24 cellular contexts compared by ENCODE assay signal in genomic region chr19:30111456-30111855, GRCh38.
A peak's percentile ranks its signal among the peaks of the same experiment; 100 is the strongest.
DNase-seq lines count a peak whose midpoint lies in the region; ATAC-seq, FAIRE-seq and TF ChIP-seq lines count a peak whose summit lies in the region.
"Had no signal": no experiment of that assay in that cellular context is flagged by ENCODE, and none has a peak within 500 bp of the region (broad histone marks: within the 10 kb centered on the region; RNA-seq: fewer than 3 reads in every experiment).

No MANE protein-coding gene starts in this region.

- H3K9me3 ChIP-seq in BE2C = no peaks in the 10 kb centered on the region
- no peaks in the 10 kb centered on the region for H3K9me3 ChIP-seq in kidney (ENCODE audit: control insufficient read depth in 1 of 2, low read length in 2 of 2)
- no peaks in the 10 kb centered on the region for H3K9me3 ChIP-seq in upper lobe of left lung
- no peaks in the 10 kb centered on the region for H3K9me3 ChIP-seq in smooth muscle cell (replicated peaks; ENCODE audit: low read depth)
- H3K9me3 ChIP-seq: MG63 had no signal

- TF ChIP-seq POLR2A in NB4 (IDR thresholded peaks at IDR 0.05; ENCODE audit: extremely low read depth, insufficient read length) (no peak), upper lobe of left lung (IDR thresholded peaks at IDR 0.05) (no peak)

- H3K4me3 ChIP-seq in BE2C (ENCODE audit: low read depth, low read length) (peak overlapping the region; percentile 31; the same call in 1 of the 2 replicates), NB4 (ENCODE audit: low read depth, low read length) (no peak overlapping the region), kidney (ENCODE audit: low read length in 2 of 2) (no peak overlapping the region), upper lobe of left lung (no peak overlapping the region), smooth muscle cell (no peak overlapping the region)
- H3K4me3 ChIP-seq: K562, MG63 had no signal

- H3K4me1 ChIP-seq in BE2C (peaks cover 3% of the 10 kb centered on the region; the same call in 1 of the 2 replicates), kidney (ENCODE audit: control insufficient read depth in 1 of 2, insufficient read depth in 1 of 2, low read depth in 1 of 2, low read length in 2 of 2) (no peaks in the 10 kb centered on the region), upper lobe of left lung (no peaks in the 10 kb centered on the region), smooth muscle cell (ENCODE audit: low read depth) (no peaks in the 10 kb centered on the region)

- intact Hi-C loops in kidney (cut with DNase I) = no loop called here

- no peak for FAIRE-seq in kidney (lab: Jason Lieb, UNC)
- FAIRE-seq: GM19239, HepG2, K562 had no signal

- DNase-seq in BE2C = peak; percentile 27
- DNase-seq in NB4 (ENCODE audit: low read depth) = peak; percentile 3
- peak; percentile 24 for DNase-seq in kidney
- DNase-seq in upper lobe of left lung = no peak
- no peak for DNase-seq in smooth muscle cell (lab: John Stamatoyannopoulos, UW; ENCODE audit: unreplicated experiment)
- DNase-seq: C1 segment of cervical spinal cord; CD8-positive, alpha-beta T cell; GDM1; H7; HFFc6; MG63; NCI-H1092; NCI-H1436; NCI-H187 treated with DMSO at 0.1 percent for 48 hours; NCI-H510A; NCI-H774; NK-92 treated with Interleukin-12 subunit alpha and Interleukin-12 subunit beta, amount 100 ng/mL, for 24 hours; SIG-M5 had no signal

- TF ChIP-seq EP300 in upper lobe of left lung (IDR thresholded peaks at IDR 0.05) = no peak

- no peaks in the 10 kb centered on the region for H4K20me1 ChIP-seq in smooth muscle cell (ENCODE audit: low read depth)

- ATAC-seq in upper lobe of left lung (ENCODE audit: low FRiP score in 2 of 2) (peak; percentile 18 to 58), GM19328 (IDR thresholded peaks at IDR 0.05; ENCODE audit: unreplicated experiment) (no peak), HG02852 (IDR thresholded peaks at IDR 0.05; ENCODE audit: unreplicated experiment) (no peak)
- ATAC-seq: CD8-positive, alpha-beta T cell; HepG2; K562 had no signal

- H3K9ac ChIP-seq in kidney (ENCODE audit: low read length in 2 of 2) (no peak overlapping the region), smooth muscle cell (ENCODE audit: low read depth) (no peak overlapping the region)

- no peaks in the 10 kb centered on the region for H3K27me3 ChIP-seq in BE2C
- H3K27me3 ChIP-seq in upper lobe of left lung = no peaks in the 10 kb centered on the region
- H3K27me3 ChIP-seq in smooth muscle cell (ENCODE audit: low read depth) = no peaks in the 10 kb centered on the region
- H3K27me3 ChIP-seq: MG63 had no signal

- no peaks in the 10 kb centered on the region for H3F3A ChIP-seq in smooth muscle cell (ENCODE audit: low read depth)

- H2AFZ ChIP-seq in smooth muscle cell (ENCODE audit: low read depth) = no peak overlapping the region

- TF ChIP-seq CTCF in BE2C (IDR thresholded peaks at IDR 0.05; ENCODE audit: low read depth, low read length) (no peak), NB4 (IDR thresholded peaks at IDR 0.05; ENCODE audit: low read depth, low read length) (no peak), kidney (IDR thresholded peaks at IDR 0.05; ENCODE audit: borderline replicate concordance, extremely low read depth, insufficient read depth) (no peak), upper lobe of left lung (IDR thresholded peaks at IDR 0.05) (no peak), smooth muscle cell (IDR thresholded peaks at IDR 0.05; ENCODE audit: borderline replicate concordance, insufficient read depth, poor library complexity, severe bottlenecking) (no peak)

- H3K27ac ChIP-seq in kidney (ENCODE audit: low read depth in 2 of 2, low read length in 2 of 2) (no peak overlapping the region), upper lobe of left lung (no peak overlapping the region), smooth muscle cell (ENCODE audit: low read depth) (no peak overlapping the region)
- H3K27ac ChIP-seq: HL-60 had no signal

- H3K36me3 ChIP-seq in BE2C = no peaks in the 10 kb centered on the region
- H3K36me3 ChIP-seq in kidney (ENCODE audit: control insufficient read depth in 1 of 2, insufficient read depth in 2 of 2, low read length in 2 of 2) = no peaks in the 10 kb centered on the region
- H3K36me3 ChIP-seq in upper lobe of left lung = no peaks in the 10 kb centered on the region
- no peaks in the 10 kb centered on the region for H3K36me3 ChIP-seq in smooth muscle cell (ENCODE audit: low read depth)
- H3K36me3 ChIP-seq: MG63 had no signal

- H3K4me2 ChIP-seq in smooth muscle cell = no peak overlapping the region

- H3K79me2 ChIP-seq in smooth muscle cell (ENCODE audit: low read depth) = no peaks in the 10 kb centered on the region

- 78 to 87% methylated on average over 13 to 16 of the region's 16 CpGs for WGBS in upper lobe of left lung, 2 donors
- 93% methylated on average over 16 of the region's 16 CpGs for WGBS in smooth muscle cell (ENCODE audit: low lambda C conversion rate)

Comparison
In these comparisons a context has a peak if more than half of its experiments do, and no peak if none do; other contexts are left out.
1. DNase-seq: peak in BE2C (single experiment), NB4 (single experiment) and kidney (single experiment); none in upper lobe of left lung (0 of 2) and smooth muscle cell (single experiment).
2. ATAC-seq: peak in upper lobe of left lung (2 of 2); none in GM19328 (single experiment) and HG02852 (single experiment).